ENCODE assay signal across 26 cellular contexts in genomic region chr2:19354417-19355022, GRCh38. TPM values are rescaled to one million over a fixed set of nuclear protein-coding genes. Genes with fewer than 3 reads are reported as not detected.
DNase-seq lines count a peak whose midpoint lies in the region; ATAC-seq and TF ChIP-seq lines count a peak whose summit lies in the region.
"Had no signal": no experiment of that assay in that cellular context is flagged by ENCODE, and none has a peak within 500 bp of the region (broad histone marks: within the 10 kb centered on the region; RNA-seq: fewer than 3 reads in every experiment).

No MANE protein-coding gene starts in this region.

- no peak overlapping the region for H3K27ac ChIP-seq in CD4-positive, CD25-positive, alpha-beta regulatory T cell (ENCODE audit: insufficient read depth, low read length, poor library complexity, severe bottlenecking)
- H3K27ac ChIP-seq in rectal smooth muscle tissue (ENCODE audit: low read depth, low read length), result no peak overlapping the region
- peak overlapping the region in 1 of 2 donors; percentile 91 for H3K27ac ChIP-seq in uterus
- H3K27ac ChIP-seq: adrenal gland, foreskin keratinocyte, spleen had no signal

- no peak for DNase-seq in CD4-positive, CD25-positive, alpha-beta regulatory T cell
- DNase-seq in fibroblast of peridontal ligament (ENCODE audit: extremely low read depth) (peak; percentile 41), HFFc6 (no peak), uterus (no peak)
- no peak for DNase-seq in activated T-cell treated with anti-CD3 and anti-CD28 coated beads, Interleukin-2, amount 50 U/mL, for 1 hour
- DNase-seq: activated CD4-positive, alpha-beta T cell treated with anti-CD3 and anti-CD28 coated beads for 36 hours; activated effector memory CD4-positive, alpha-beta T cell treated with Interleukin-2 at 50 U/mL for 16 hours; adrenal gland; CD8-positive, alpha-beta memory T cell; cerebellar nuclear complex; DMS79; foreskin keratinocyte; Karpas-422; kidney glomerular epithelial cell; mesendoderm; NCI-H1092; NCI-H2081; NCI-H510A treated with DMSO at 0.1 percent for 48 hours; spleen; SW 1271 had no signal

- H3K9me3 Mint-ChIP-seq in CD4-positive, CD25-positive, alpha-beta regulatory T cell, result peaks cover 0 to 6% (median 0%) of the 10 kb centered on the region in 7 donors
- H3K9me3 Mint-ChIP-seq in HFFc6, result no peaks in the 10 kb centered on the region

- H3K9me3 ChIP-seq in CD4-positive, CD25-positive, alpha-beta regulatory T cell (ENCODE audit: control insufficient read depth in 2 of 2, low read length in 2 of 2), result peaks cover 0 to 5% of the 10 kb centered on the region in 2 experiments
- H3K9me3 ChIP-seq in uterus, result no peaks in the 10 kb centered on the region
- H3K9me3 ChIP-seq: adrenal gland had no signal

- no peaks in the 10 kb centered on the region for H3K36me3 Mint-ChIP-seq in CD4-positive, CD25-positive, alpha-beta regulatory T cell
- peaks cover 36% of the 10 kb centered on the region for H3K36me3 Mint-ChIP-seq in HFFc6 (ENCODE audit: low read depth)

- no peak overlapping the region for H3K4me3 ChIP-seq in CD4-positive, CD25-positive, alpha-beta regulatory T cell (ENCODE audit: low read depth, low read length)
- H3K4me3 ChIP-seq in WI38 (ENCODE audit: low read depth, low read length) (peak overlapping the region; percentile 98), rectal smooth muscle tissue (ENCODE audit: low read length) (peak overlapping the region; percentile 79), uterus (no peak overlapping the region)
- H3K4me3 ChIP-seq: adrenal gland, spleen had no signal

- ATAC-seq in CD4-positive, CD25-positive, alpha-beta regulatory T cell (ENCODE audit: low read depth in 2 of 2), result no peak
- ATAC-seq in HG03135 (IDR thresholded peaks at IDR 0.05; ENCODE audit: unreplicated experiment), result no peak
- ATAC-seq: activated CD4-positive, alpha-beta T cell treated with anti-CD3 and anti-CD28 coated beads for 36 hours; foreskin keratinocyte had no signal

- peaks cover 3 to 55% (median 22%) of the 10 kb centered on the region in 4 donors for H3K4me1 Mint-ChIP-seq in CD4-positive, CD25-positive, alpha-beta regulatory T cell
- peaks cover 19% of the 10 kb centered on the region for H3K4me1 Mint-ChIP-seq in HFFc6 (ENCODE audit: low read depth)

- TF ChIP-seq POLR2A in uterus (IDR thresholded peaks at IDR 0.05), result no peak

- H3K4me3 Mint-ChIP-seq in CD4-positive, CD25-positive, alpha-beta regulatory T cell, result peak overlapping the region in 3 of 4 donors; percentile 1 to 81 (median 59)
- no peak overlapping the region for H3K4me3 Mint-ChIP-seq in HFFc6
- H3K4me3 Mint-ChIP-seq: activated CD4-positive, alpha-beta T cell treated with anti-CD3 and anti-CD28 coated beads for 36 hours had no signal

- no peak overlapping the region for H3K9ac ChIP-seq in rectal smooth muscle tissue (ENCODE audit: low read length)

- H3K36me3 ChIP-seq in CD4-positive, CD25-positive, alpha-beta regulatory T cell (ENCODE audit: control insufficient read depth, insufficient read depth, low read length), result no peaks in the 10 kb centered on the region
- H3K36me3 ChIP-seq in rectal smooth muscle tissue (ENCODE audit: control insufficient read depth, insufficient read depth, low read length) (no peaks in the 10 kb centered on the region), uterus (no peaks in the 10 kb centered on the region)
- H3K36me3 ChIP-seq: adrenal gland, spleen had no signal

- H3K4me1 ChIP-seq in CD4-positive, CD25-positive, alpha-beta regulatory T cell (ENCODE audit: control insufficient read depth, insufficient read depth, low read length, poor library complexity, severe bottlenecking), result peaks cover 55% of the 10 kb centered on the region
- H3K4me1 ChIP-seq in rectal smooth muscle tissue (ENCODE audit: control insufficient read depth, insufficient read depth, low read length) (no peaks in the 10 kb centered on the region), uterus (no peaks in the 10 kb centered on the region)
- H3K4me1 ChIP-seq: foreskin keratinocyte had no signal

- no peak overlapping the region for H3K27ac Mint-ChIP-seq in CD4-positive, CD25-positive, alpha-beta regulatory T cell
- H3K27ac Mint-ChIP-seq in HFFc6, result no peak overlapping the region
- H3K27ac Mint-ChIP-seq: activated CD4-positive, alpha-beta T cell treated with anti-CD3 and anti-CD28 coated beads for 36 hours; CD8-positive, alpha-beta memory T cell had no signal

- H3K27me3 ChIP-seq in CD4-positive, CD25-positive, alpha-beta regulatory T cell (ENCODE audit: control insufficient read depth, insufficient read depth, low read length), result peaks cover 55% of the 10 kb centered on the region
- H3K27me3 ChIP-seq in rectal smooth muscle tissue (ENCODE audit: control insufficient read depth, insufficient read depth, low read length) (peaks cover 7% of the 10 kb centered on the region), uterus (no peaks in the 10 kb centered on the region)

- intact Hi-C loops in uterus (cut with DNase I; ENCODE audit: low total_unique reads), result loop anchor here (10.0 kb wide), 1 partner anchor 360 kb away; no protein-coding TSS in a partner anchor

- no peak for TF ChIP-seq CTCF in WI38 (IDR thresholded peaks at IDR 0.05; ENCODE audit: low read depth, low read length)
- no peak for TF ChIP-seq CTCF in HFFc6 (IDR thresholded peaks at IDR 0.05)
- TF ChIP-seq CTCF in uterus (IDR thresholded peaks at IDR 0.05), result no peak

- H3K27me3 Mint-ChIP-seq in CD4-positive, CD25-positive, alpha-beta regulatory T cell, result peaks cover 92% of the 10 kb centered on the region
- H3K27me3 Mint-ChIP-seq in HFFc6 (ENCODE audit: insufficient read depth), result peaks cover 5% of the 10 kb centered on the region; the same call in 1 of the 2 replicates

RNA-seq across cellular contexts. Expression of gene OSR1, which starts 3.9 kb away (rescaled TPM):
- total RNA-seq in CD4-positive, CD25-positive, alpha-beta regulatory T cell, result not detected
- polyA plus RNA-seq in CD4-positive, CD25-positive, alpha-beta regulatory T cell, result not detected
- total RNA-seq in HFFc6 (2021; fragmentation: NEBNext Ultra II Directional; extraction: Animal tissue kit (Norgen Biotek cat#: 25700)), result 10 to 100 TPM in 4 of 6 experiments, 1 to 10 TPM in 2; 5.4 to 11.9 (median 11.1) TPM
- 10 to 100 TPM in 3 of 4 donors, 1 to 10 TPM in 1; 4.7 to 26.2 (median 18.6) TPM for total RNA-seq in uterus
- total RNA-seq: activated CD4-positive, alpha-beta T cell treated with anti-CD3 and anti-CD28 coated beads for 36 hours; CD8-positive, alpha-beta memory T cell; HT1080; pulmonary artery endothelial cell had no signal
- polyA plus RNA-seq: CD8-positive, alpha-beta memory T cell; neural cell had no signal

Comparison
In these comparisons a context has a peak if more than half of its experiments do, and no peak if none do; other contexts are left out.
1. H3K4me3 ChIP-seq: peak in WI38 (single experiment) and rectal smooth muscle tissue (single experiment); none in CD4-positive, CD25-positive, alpha-beta regulatory T cell (single experiment) and uterus (0 of 2).